Comparison of ENCODE assay signal across 7 cellular contexts in genomic region chr17:6435968-6436367, GRCh38.
A peak's percentile ranks its signal among the peaks of the same experiment; 100 is the strongest.
DNase-seq lines count a peak whose midpoint lies in the region; ATAC-seq and TF ChIP-seq lines count a peak whose summit lies in the region.

No MANE protein-coding gene starts in this region.

- TF ChIP-seq CTCF in GM12872 (IDR thresholded peaks at IDR 0.05; ENCODE audit: insufficient read depth, low read depth, low read length) (peak; percentile 91), astrocyte of the spinal cord (IDR thresholded peaks at IDR 0.05; ENCODE audit: low read depth, low read length) (peak; percentile 91)

- ATAC-seq in HG03280 (IDR thresholded peaks at IDR 0.05; ENCODE audit: unreplicated experiment): no peak

- no peak overlapping the region for H3K4me3 ChIP-seq in astrocyte of the spinal cord (ENCODE audit: low read depth, low read length)

- DNase-seq in NAMALWA (ENCODE audit: low spot score) (peak; percentile 47), T1000 (lab: John Stamatoyannopoulos, UW) (peak; percentile 6), astrocyte of the spinal cord (ENCODE audit: low read depth, low spot score) (peak; percentile 57), iPS-NIHi11 (ENCODE audit: low spot score) (peak; percentile 87)
- DNase-seq in stimulated activated CD4-positive, alpha-beta T cell treated with anti-CD3 and anti-CD28 coated beads, Interleukin-15, amount 100 ng/mL, for 1 hour (ENCODE audit: low read depth in 1 of 2, low spot score in 1 of 2): peak; percentile 21 to 51

- in situ Hi-C loops in astrocyte of the spinal cord (cut with HindIII; ENCODE audit: low sequenced_read_pairs): no loop called here

Comparison
In these comparisons a context has a peak if more than half of its experiments do, and no peak if none do; other contexts are left out.
1. DNase-seq: peak in every context shown above with its lines; median percentile 87 in iPS-NIHi11; 57 in astrocyte of the spinal cord; 47 in NAMALWA; 36 in stimulated activated CD4-positive, alpha-beta T cell treated with anti-CD3 and anti-CD28 coated beads, Interleukin-15, amount 100 ng/mL, for 1 hour; 6 in T1000.